21 cellular contexts compared by ENCODE assay signal in the genomic region with DNA sequence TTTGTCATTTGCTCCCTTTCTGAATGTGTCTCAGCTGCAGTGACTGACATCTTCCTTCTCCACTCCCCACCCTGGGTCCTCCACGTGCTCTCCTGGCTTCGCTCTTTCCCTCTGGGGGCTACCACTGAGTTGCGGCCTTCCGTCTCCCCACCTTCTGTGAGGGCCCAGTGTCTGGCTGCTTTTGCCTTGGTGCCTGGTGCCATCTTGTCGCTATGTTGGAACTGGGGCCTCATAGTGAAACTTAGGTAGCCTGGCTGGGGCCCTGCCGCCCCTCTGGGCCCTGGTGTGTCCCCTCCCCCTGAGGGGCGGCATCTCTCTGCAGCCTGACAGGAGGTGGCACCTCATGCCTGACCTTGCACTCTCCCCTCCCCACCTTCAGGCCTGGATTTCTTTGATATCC.
"Had no signal": no experiment of that assay in that cellular context is flagged by ENCODE, and none has a peak within 500 bp of the region (broad histone marks: within the 10 kb centered on the region; RNA-seq: fewer than 3 reads in every experiment).

No MANE protein-coding gene starts in this region.

- H3K4me2 ChIP-seq: hepatocyte had no signal

- H3K27me3 ChIP-seq: dorsolateral prefrontal cortex, esophagus muscularis mucosa, foreskin keratinocyte, gastroesophageal sphincter, heart left ventricle, hepatocyte, left lung had no signal

- ATAC-seq: foreskin keratinocyte, gastroesophageal sphincter, heart left ventricle, left cardiac atrium, left lung, left ventricle myocardium superior, mucosa of descending colon had no signal

- H3K4me1 ChIP-seq: esophagus muscularis mucosa, foreskin keratinocyte, gastroesophageal sphincter, heart left ventricle, left lung, lower lobe of right lung had no signal

- H3K27ac ChIP-seq: coronary artery, dorsolateral prefrontal cortex, esophagus muscularis mucosa, foreskin keratinocyte, gastroesophageal sphincter, heart left ventricle, hepatocyte, left lung, lower lobe of right lung had no signal

- FAIRE-seq: colon, endothelial cell of umbilical vein, frontal cortex had no signal

- H3K9me3 ChIP-seq: esophagus muscularis mucosa, gastroesophageal sphincter, heart left ventricle, left lung, lower lobe of right lung, mucosa of descending colon had no signal

- H2AFZ ChIP-seq: hepatocyte had no signal

- H3K4me3 ChIP-seq: coronary artery, dorsolateral prefrontal cortex, esophagus muscularis mucosa, gastroesophageal sphincter, heart left ventricle, hepatocyte, left lung, lower lobe of right lung, mucosa of descending colon had no signal

- H3K36me3 ChIP-seq: esophagus muscularis mucosa, gastroesophageal sphincter, lower lobe of right lung had no signal

- DNase-seq: dermis blood vessel endothelial cell; dorsolateral prefrontal cortex; effector CD4-positive, alpha-beta T cell; effector memory CD4-positive, alpha-beta T cell; foreskin keratinocyte; heart left ventricle; immature natural killer cell; islet precursor cell; left cardiac atrium; left lung; left ventricle myocardium superior; lower lobe of right lung; mesenchymal stem cell; mucosa of descending colon had no signal

- H3K79me2 ChIP-seq: hepatocyte had no signal
